23 cellular contexts compared by ENCODE assay signal in the genomic region with DNA sequence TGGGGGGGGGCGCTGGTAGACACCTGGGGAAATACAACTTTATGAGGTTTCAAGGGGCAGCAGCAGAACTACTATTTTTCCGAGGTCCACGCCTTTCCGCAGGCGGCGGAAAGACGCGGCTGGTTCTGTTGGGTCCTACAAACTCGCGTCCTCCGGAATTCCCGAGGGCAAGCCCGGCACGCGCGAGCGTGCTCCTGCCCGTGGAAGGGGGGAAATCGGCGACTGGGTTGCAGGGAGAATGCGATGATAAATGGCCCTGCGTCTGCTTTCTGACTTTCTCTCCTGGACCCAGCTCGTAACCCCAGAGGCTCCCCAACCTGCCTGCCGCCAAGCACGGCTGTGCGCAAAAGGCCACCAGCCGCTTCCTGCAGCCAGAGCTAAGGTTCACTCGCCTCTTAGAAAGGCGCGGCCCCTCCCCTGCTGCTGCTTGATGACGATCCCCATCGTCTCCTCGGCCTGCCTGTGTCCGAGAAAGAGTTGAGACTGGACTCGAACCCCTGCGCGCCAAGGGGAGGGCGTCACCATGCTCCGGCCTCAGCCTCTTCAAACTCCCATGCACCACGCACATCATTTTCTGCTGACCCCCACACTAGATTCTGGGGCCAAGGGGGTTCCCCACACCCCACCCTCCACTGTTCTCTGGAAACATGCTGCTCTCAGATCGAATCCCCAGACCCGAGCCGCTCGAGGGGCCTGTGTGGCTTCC. TPM values are rescaled to one million over a fixed set of nuclear protein-coding genes. Genes with fewer than 3 reads are reported as not detected.
DNase-seq lines count a peak whose midpoint lies in the region; ATAC-seq, FAIRE-seq and TF ChIP-seq lines count a peak whose summit lies in the region.
"Had no signal": no experiment of that assay in that cellular context is flagged by ENCODE, and none has a peak within 500 bp of the region (broad histone marks: within the 10 kb centered on the region; RNA-seq: fewer than 3 reads in every experiment).

No MANE protein-coding gene starts in this region.

- WGBS in HUES64, result 1% methylated on average over 44 of the region's 44 CpGs

- no TSS peak for BruUV-seq in Calu3 (replicated peaks; lab: Mats Ljungman, UMichigan)
- BruUV-seq in endothelial cell of umbilical vein (replicated peaks; lab: Mats Ljungman, UMichigan), result no TSS peak

- H3K27me3 ChIP-seq in HUES64 (ENCODE audit: insufficient read depth, low read length), result peaks cover 99% of the 10 kb centered on the region
- H3K27me3 ChIP-seq in endothelial cell of umbilical vein (ENCODE audit: control insufficient read depth in 2 of 2, insufficient read depth in 2 of 2, low read length in 2 of 2), result peaks cover 90 to 98% of the 10 kb centered on the region in 2 experiments

- H3K4me3 ChIP-seq in HUES64 (ENCODE audit: low read length), result peak overlapping the region; percentile 4; the same call in 1 of the 2 replicates
- H3K4me3 ChIP-seq in endothelial cell of umbilical vein (replicated peaks in 1 of 3; ENCODE audit: insufficient read depth in 1 of 3, low read depth in 1 of 3, low read length in 3 of 3), result no peak overlapping the region
- H3K4me3 ChIP-seq: uterus had no signal

- no peak for ATAC-seq in HG03469 (IDR thresholded peaks at IDR 0.05; ENCODE audit: unreplicated experiment)
- no peak for ATAC-seq in HG03571 (IDR thresholded peaks at IDR 0.05; ENCODE audit: unreplicated experiment)
- no peak for ATAC-seq in HG02973 (IDR thresholded peaks at IDR 0.05; ENCODE audit: unreplicated experiment)
- ATAC-seq: foreskin keratinocyte; stimulated activated effector memory CD8-positive, alpha-beta T cell treated with anti-CD3 and anti-CD28 coated beads, Interleukin-12 subunit alpha, Interleukin-12 subunit beta, amount 100 ng/mL, for 72 hours had no signal

- FAIRE-seq in endothelial cell of umbilical vein (lab: Jason Lieb, UNC), result no peak
- FAIRE-seq: GM12892 had no signal

- H3K9ac ChIP-seq in HUES64 (ENCODE audit: low read depth, low read length) (no peak overlapping the region), endothelial cell of umbilical vein (replicated peaks; ENCODE audit: extremely low read depth, insufficient read depth, low read length) (no peak overlapping the region)

- H2AFZ ChIP-seq in endothelial cell of umbilical vein (ENCODE audit: low read depth, low read length), result no peak overlapping the region

- dilution Hi-C loops in endothelial cell of umbilical vein (cut with MboI; ENCODE audit: extremely low pct_ligation_motif_present, low sequenced_read_pairs), result no loop called here

- DNase-seq in Calu3 (no peak), endothelial cell of umbilical vein (ENCODE audit: low read depth, low spot score) (no peak), AG08396 (ENCODE audit: low spot score) (no peak)
- DNase-seq: activated CD4-positive, alpha-beta memory T cell treated with anti-CD3 and anti-CD28 coated beads for 36 hours; activated effector memory CD4-positive, alpha-beta T cell treated with anti-CD3 and anti-CD28 coated beads, Interleukin-2, amount 50 U/mL, for 16 hours; effector CD4-positive, alpha-beta T cell; EL; foreskin keratinocyte; NCI-H1694 treated with DMSO at 0.1 percent for 48 hours; NCI-H82; sigmoid colon; stimulated activated CD4-positive, alpha-beta T cell treated with anti-CD3 and anti-CD28 coated beads, Interleukin-4, amount 100 ng/mL, for 4 hours; uterus had no signal

- H3K36me3 Mint-ChIP-seq in Calu3 (ENCODE audit: insufficient read depth, unreplicated experiment), result no peaks in the 10 kb centered on the region
- peaks cover 4% of the 10 kb centered on the region for H3K36me3 Mint-ChIP-seq in nephron (ENCODE audit: low read depth)
- H3K36me3 Mint-ChIP-seq: stimulated activated effector memory CD8-positive, alpha-beta T cell treated with anti-CD3 and anti-CD28 coated beads, Interleukin-12 subunit alpha, Interleukin-12 subunit beta, amount 100 ng/mL, for 72 hours had no signal

- H3K36me3 ChIP-seq in HUES64 (ENCODE audit: insufficient read depth, low read length), result no peaks in the 10 kb centered on the region
- no peaks in the 10 kb centered on the region for H3K36me3 ChIP-seq in endothelial cell of umbilical vein (ENCODE audit: control insufficient read depth in 2 of 2, extremely low read depth in 1 of 2, insufficient read depth in 2 of 2, low read length in 2 of 2)
- H3K36me3 ChIP-seq: sigmoid colon, uterus had no signal

- H3K4me1 ChIP-seq in HUES64 (ENCODE audit: insufficient read depth, low read length), result peaks cover 47% of the 10 kb centered on the region
- H3K4me1 ChIP-seq in endothelial cell of umbilical vein (ENCODE audit: control insufficient read depth, extremely low read depth, insufficient read depth, low read length), result no peaks in the 10 kb centered on the region
- H3K4me1 ChIP-seq: foreskin keratinocyte had no signal

- intact Hi-C loops in Calu3 (cut with micrococcal nuclease; ENCODE audit: unreplicated experiment) (no loop called here), endothelial cell of umbilical vein (cut with micrococcal nuclease) (no loop called here)

- no peak for TF ChIP-seq POLR2A in endothelial cell of umbilical vein (IDR thresholded peaks at IDR 0.05; ENCODE audit: low read depth, low read length)

- H3K27ac ChIP-seq in HUES64 (ENCODE audit: low read depth, low read length) (peak overlapping the region; percentile 17; the same call in 1 of the 2 replicates), endothelial cell of umbilical vein (ENCODE audit: insufficient read depth, low read depth, low read length) (no peak overlapping the region)
- H3K27ac ChIP-seq: foreskin keratinocyte, sigmoid colon, uterus had no signal

- no peak overlapping the region for H3K4me2 ChIP-seq in endothelial cell of umbilical vein (ENCODE audit: insufficient read depth, low read length)

- H3K4me1 Mint-ChIP-seq in Calu3 (ENCODE audit: low read depth, unreplicated experiment) (no peaks in the 10 kb centered on the region), nephron (peaks cover 14% of the 10 kb centered on the region)
- H3K4me1 Mint-ChIP-seq: stimulated activated effector memory CD8-positive, alpha-beta T cell treated with anti-CD3 and anti-CD28 coated beads, Interleukin-12 subunit alpha, Interleukin-12 subunit beta, amount 100 ng/mL, for 72 hours had no signal

- H3K27me3 Mint-ChIP-seq in Calu3 (ENCODE audit: unreplicated experiment) (peaks cover 14% of the 10 kb centered on the region), nephron (ENCODE audit: low read depth) (peaks cover 100% of the 10 kb centered on the region)

- CTCF ChIA-PET in Calu3 (lab: Charles Lee) (no interaction called here), endothelial cell of umbilical vein (lab: Charles Lee) (interaction anchor here (1.0 to 1.3 kb wide), 2 partner anchors 8 to 9 kb away, joined by 3 to 8 read pairs; no protein-coding TSS in a partner anchor)

- no peaks in the 10 kb centered on the region for H4K20me1 ChIP-seq in endothelial cell of umbilical vein (replicated peaks; ENCODE audit: control insufficient read depth, extremely low read depth, insufficient read depth, low read length)

- H3K4me3 Mint-ChIP-seq in Calu3 (ENCODE audit: low read depth, unreplicated experiment) (peak overlapping the region; percentile 37), nephron (peak overlapping the region in 2 of 3 experiments; percentile 22 to 47)
- H3K4me3 Mint-ChIP-seq: activated CD4-positive, alpha-beta memory T cell treated with anti-CD3 and anti-CD28 coated beads for 36 hours; stimulated activated effector memory CD8-positive, alpha-beta T cell treated with anti-CD3 and anti-CD28 coated beads, Interleukin-12 subunit alpha, Interleukin-12 subunit beta, amount 100 ng/mL, for 72 hours had no signal

- H3K9me1 ChIP-seq in endothelial cell of umbilical vein (replicated peaks; ENCODE audit: control insufficient read depth, extremely low read depth, insufficient read depth, low read length), result no peaks in the 10 kb centered on the region

- no peaks in the 10 kb centered on the region for H3K9me3 Mint-ChIP-seq in Calu3 (ENCODE audit: low read depth, unreplicated experiment)
- no peaks in the 10 kb centered on the region for H3K9me3 Mint-ChIP-seq in nephron
- H3K9me3 Mint-ChIP-seq: activated CD4-positive, alpha-beta memory T cell treated with anti-CD3 and anti-CD28 coated beads for 36 hours had no signal

- no peaks in the 10 kb centered on the region for H3K79me2 ChIP-seq in endothelial cell of umbilical vein (ENCODE audit: control insufficient read depth, insufficient read depth, low read length)

- H3K9me3 ChIP-seq in HUES64 (ENCODE audit: insufficient read depth, low read depth, low read length) (no peaks in the 10 kb centered on the region), endothelial cell of umbilical vein (replicated peaks; ENCODE audit: control insufficient read depth, insufficient read depth, low read length) (no peaks in the 10 kb centered on the region)
- H3K9me3 ChIP-seq: sigmoid colon, uterus had no signal

- H3K27ac Mint-ChIP-seq in Calu3 (ENCODE audit: unreplicated experiment) (no peak overlapping the region), nephron (no peak overlapping the region)
- H3K27ac Mint-ChIP-seq: activated CD4-positive, alpha-beta memory T cell treated with anti-CD3 and anti-CD28 coated beads for 36 hours; stimulated activated effector memory CD8-positive, alpha-beta T cell treated with anti-CD3 and anti-CD28 coated beads, Interleukin-12 subunit alpha, Interleukin-12 subunit beta, amount 100 ng/mL, for 72 hours had no signal

- POLR2A ChIA-PET in endothelial cell of umbilical vein (lab: Charles Lee), result no interaction called here

- TF ChIP-seq CTCF in Calu3 (IDR thresholded peaks at IDR 0.05; ENCODE audit: unreplicated experiment) (no peak), endothelial cell of umbilical vein (IDR thresholded peaks at IDR 0.05; ENCODE audit: extremely low read depth in 1 of 2, insufficient read depth in 1 of 2, low read depth in 1 of 2, low read length in 2 of 2) (no peak), nephron (IDR thresholded peaks at IDR 0.05; ENCODE audit: unreplicated experiment in 3 of 3) (no peak)

TF ChIP-seq in endothelial cell of umbilical vein, 7 proteins besides CTCF, POLR2A, EP300 and RAD21 (continues in another document):
- no peak for TF ChIP-seq JUN (IDR thresholded peaks at IDR 0.05; ENCODE audit: borderline replicate concordance, insufficient read depth, insufficient read length, low read depth)
- TF ChIP-seq EZH2 (IDR thresholded peaks at IDR 0.05; ENCODE audit: borderline replicate concordance, low read depth, low read length, severe bottlenecking), result peak; percentile 5
- no peak for TF ChIP-seq GATA2 (IDR thresholded peaks at IDR 0.05; ENCODE audit: insufficient read depth, insufficient read length, low read depth, low read length)

RNA-seq across cellular contexts. Expression of gene FOXA2, which starts 6.7 kb away (rescaled TPM):
- total RNA-seq in Calu3 (2022), result 1.1 and 2.1 TPM in 2 replicates
- polyA plus RNA-seq in HUES64 (2013, experiment 1 of 2), result 5.9 TPM
- 7.4 TPM for polyA plus RNA-seq in HUES64 (2013, experiment 2 of 2)
- total RNA-seq in endothelial cell of umbilical vein, result not detected in 2 replicates
- polyA plus RNA-seq in endothelial cell of umbilical vein, result not detected in 2 replicates
- polyA plus RNA-seq in endothelial cell of umbilical vein (2011; cell fraction: cytosol; rRNA removed), result not detected in 2 replicates
- not detected in 2 replicates for polyA plus RNA-seq in endothelial cell of umbilical vein (2011; cell fraction: nucleus; rRNA removed)
- polyA plus RNA-seq in endothelial cell of umbilical vein (2012), result not detected in 2 replicates
- polyA minus RNA-seq in endothelial cell of umbilical vein, result not detected in 2 replicates
- polyA minus RNA-seq in endothelial cell of umbilical vein (2011; cell fraction: cytosol; rRNA and poly(A)+ RNA removed), result not detected
- not detected in 2 replicates for polyA minus RNA-seq in endothelial cell of umbilical vein (2011; cell fraction: nucleus; rRNA and poly(A)+ RNA removed)
- total RNA-seq: activated CD4-positive, alpha-beta memory T cell treated with anti-CD3 and anti-CD28 coated beads for 36 hours; LHCN-M2; myocyte; sigmoid colon had no signal
- polyA plus RNA-seq: BJ had no signal
